12 cellular contexts compared by ENCODE assay signal in genomic region chr17:41520821-41521521, GRCh38. TPM values are rescaled to one million over a fixed set of nuclear protein-coding genes. Genes with fewer than 3 reads are reported as not detected.
DNase-seq lines count a peak whose midpoint lies in the region; ATAC-seq and TF ChIP-seq lines count a peak whose summit lies in the region.
"Had no signal": no experiment of that assay in that cellular context is flagged by ENCODE, and none has a peak within 500 bp of the region (broad histone marks: within the 10 kb centered on the region; RNA-seq: fewer than 3 reads in every experiment).

No MANE protein-coding gene starts in this region.

- in situ Hi-C loops in Caki2 (cut with HindIII; ENCODE audit: low pct_unique_long_range_greater_than_20kb, low sequenced_read_pairs), result no loop called here
- in situ Hi-C loops in KBM-7 (cut with MboI; ENCODE audit: low pct_unique_long_range_greater_than_20kb, low sequenced_read_pairs), result loop anchor here (25.0 kb wide), 1 partner anchor 609 kb away; no protein-coding TSS in a partner anchor

- H3K27me3 ChIP-seq in SJCRH30, result no peaks in the 10 kb centered on the region
- H3K27me3 ChIP-seq in left lung, result peaks cover 0 to 33% of the 10 kb centered on the region in 2 donors
- H3K27me3 ChIP-seq in dorsolateral prefrontal cortex, result peaks cover 0 to 17% (median 0%) of the 10 kb centered on the region in 45 donors

- H3K4me1 ChIP-seq in SJCRH30 (no peaks in the 10 kb centered on the region; the same call in 1 of the 2 replicates), left lung (peaks cover 0 to 16% of the 10 kb centered on the region in 2 donors)

- no peaks in the 10 kb centered on the region for H3K9me3 ChIP-seq in SJCRH30 (replicated peaks)
- no peaks in the 10 kb centered on the region for H3K9me3 ChIP-seq in left lung

- H3K36me3 ChIP-seq in SJCRH30, result no peaks in the 10 kb centered on the region
- H3K36me3 ChIP-seq in left lung, result peaks cover 0 to 10% of the 10 kb centered on the region in 2 donors

- H3K4me3 ChIP-seq in SJCRH30 (no peak overlapping the region), left lung (no peak overlapping the region), dorsolateral prefrontal cortex (no peak overlapping the region)
- H3K4me3 ChIP-seq: GM12878 had no signal

- intact Hi-C loops in left lung (cut with DNase I), result no loop called here
- intact Hi-C loops in dorsolateral prefrontal cortex (cut with DNase I), result no loop called here

- H3K27ac ChIP-seq in SJCRH30 (no peak overlapping the region), left lung (peak overlapping the region; percentile 15 to 47), dorsolateral prefrontal cortex (no peak overlapping the region)

- no peak for TF ChIP-seq CTCF in left lung (IDR thresholded peaks at IDR 0.05)
- no peak for TF ChIP-seq CTCF in dorsolateral prefrontal cortex (IDR thresholded peaks at IDR 0.05 in 54 of 56, conservative IDR thresholded peaks at IDR 0.05 in 2 of 56; ENCODE audit: low read depth in 1 of 56, partially characterized antibody in 56 of 56)

- ATAC-seq in left lung, result no peak
- no peak for ATAC-seq in GM18873 (IDR thresholded peaks at IDR 0.05; ENCODE audit: low FRiP score, unreplicated experiment)
- ATAC-seq: GM12878; stimulated activated naive CD8-positive, alpha-beta T cell treated with anti-CD3 and anti-CD28 coated beads, Interleukin-15, amount 100 ng/mL, for 72 hours had no signal

- DNase-seq in Caki2 (ENCODE audit: low read depth) (peak; percentile 85), NCI-H1092 treated with DMSO at 0.1 percent for 48 hours (lab: John Stamatoyannopoulos, UW) (peak; percentile 56), SJCRH30 (peak; percentile 19 to 27), left lung (no peak), KBM-7 (no peak), dorsolateral prefrontal cortex (no peak)
- no peak for DNase-seq in activated naive CD4-positive, alpha-beta T cell treated with Interleukin-2 at 50 U/mL for 16 hours
- DNase-seq: activated CD4-positive, alpha-beta T cell treated with anti-CD3 and anti-CD28 coated beads, Interleukin-2, amount 10 ng/mL, durations not matched to agents 7 days and 5 days; stimulated activated naive CD8-positive, alpha-beta T cell treated with anti-CD3 and anti-CD28 coated beads, Interleukin-15, amount 100 ng/mL, for 72 hours had no signal

RNA-seq across cellular contexts. Expression of gene KRT15, which starts 2.3 kb away (rescaled TPM):
- total RNA-seq in Caki2 (2014; rRNA removed; shearing (Covaris generic); ENCODE audit: low replicate concordance), result 3.6 and 14.2 TPM in 2 replicates
- 0.08 TPM in 1 of 2 replicates, not detected in the other for total RNA-seq in SJCRH30 (2014; rRNA removed; shearing (Covaris generic))
- 10 to 100 TPM; 23.8 to 27.8 TPM for total RNA-seq in left lung
- total RNA-seq in dorsolateral prefrontal cortex, result 1 to 10 TPM in 4 of 120 experiments, under 1 TPM in 10, not detected in 106; 0.09 to 1.3 (median 0.78) TPM
- total RNA-seq: activated CD4-positive, alpha-beta T cell treated with anti-CD3 and anti-CD28 coated beads, Interleukin-2, amount 10 ng/mL, durations not matched to agents 7 days and 5 days; neural crest cell had no signal

RNA-seq across cellular contexts. Expression of gene KRT19, which starts 7.1 kb away (rescaled TPM):
- 682 and 694 TPM in 2 replicates for total RNA-seq in Caki2 (2014; rRNA removed; shearing (Covaris generic); ENCODE audit: low replicate concordance)
- total RNA-seq in SJCRH30 (2014; rRNA removed; shearing (Covaris generic)), result 0.25 TPM in 1 of 2 replicates, not detected in the other
- total RNA-seq in left lung (1,000 to 10,000 TPM in 1 of 2 donors, 100 to 1,000 TPM in 1; 692 to 1,142 TPM), dorsolateral prefrontal cortex (10 to 100 TPM in 1 of 120 experiments, 1 to 10 TPM in 78, under 1 TPM in 26, not detected in 15; 0.34 to 13.9 (median 1.5) TPM)
- total RNA-seq: activated CD4-positive, alpha-beta T cell treated with anti-CD3 and anti-CD28 coated beads, Interleukin-2, amount 10 ng/mL, durations not matched to agents 7 days and 5 days had no signal

RNA-seq across cellular contexts. Expression of gene KRT13, which starts 15.6 kb away (rescaled TPM):
- total RNA-seq in Caki2 (2014; rRNA removed; shearing (Covaris generic); ENCODE audit: low replicate concordance), result 0.78 TPM in 1 of 2 replicates, not detected in the other
- 0.30 TPM in 1 of 2 replicates, not detected in the other for total RNA-seq in SJCRH30 (2014; rRNA removed; shearing (Covaris generic))
- total RNA-seq in left lung (10 to 100 TPM; 10.8 to 29.1 TPM), dorsolateral prefrontal cortex (1 to 10 TPM in 2 of 120 experiments, under 1 TPM in 1, not detected in 117; 0.70 to 1.8 (median 1.2) TPM)
- total RNA-seq: activated CD4-positive, alpha-beta T cell treated with anti-CD3 and anti-CD28 coated beads, Interleukin-2, amount 10 ng/mL, durations not matched to agents 7 days and 5 days; GM12878; neural crest cell had no signal

RNA-seq across cellular contexts. Expression of gene KRT36, which starts 31.3 kb away (rescaled TPM):
- total RNA-seq in Caki2 (2014; rRNA removed; shearing (Covaris generic); ENCODE audit: low replicate concordance), result not detected in 2 replicates
- total RNA-seq in SJCRH30 (2014; rRNA removed; shearing (Covaris generic)), result not detected in 2 replicates
- total RNA-seq in left lung, result not detected
- not detected for total RNA-seq in dorsolateral prefrontal cortex
- total RNA-seq: activated CD4-positive, alpha-beta T cell treated with anti-CD3 and anti-CD28 coated beads, Interleukin-2, amount 10 ng/mL, durations not matched to agents 7 days and 5 days; GM12878; neural crest cell had no signal

RNA-seq across cellular contexts. Expression of gene KRT35, which starts 40.0 kb away (rescaled TPM):
- total RNA-seq in Caki2 (2014; rRNA removed; shearing (Covaris generic); ENCODE audit: low replicate concordance), result not detected in 2 replicates
- total RNA-seq in SJCRH30 (2014; rRNA removed; shearing (Covaris generic)), result not detected in 2 replicates
- total RNA-seq in left lung, result not detected
- total RNA-seq in dorsolateral prefrontal cortex, result not detected
- total RNA-seq: activated CD4-positive, alpha-beta T cell treated with anti-CD3 and anti-CD28 coated beads, Interleukin-2, amount 10 ng/mL, durations not matched to agents 7 days and 5 days; GM12878; neural crest cell had no signal

Comparison
In these comparisons a context has a peak if more than half of its experiments do, and no peak if none do; other contexts are left out.
1. DNase-seq: peak in Caki2 (single experiment), NCI-H1092 treated with DMSO at 0.1 percent for 48 hours (single experiment) and SJCRH30 (2 of 2); none in left lung (0 of 2), KBM-7 (single experiment), dorsolateral prefrontal cortex (0 of 10) and activated naive CD4-positive, alpha-beta T cell treated with Interleukin-2 at 50 U/mL for 16 hours (single experiment).
2. H3K27ac ChIP-seq: peak in left lung (2 of 2); none in SJCRH30 (single experiment) and dorsolateral prefrontal cortex (0 of 59).
3. RNA of gene KRT19, which starts 7.1 kb away (total RNA-seq): 692 to 1,142 TPM in left lung and 682 to 694 TPM in Caki2; 0.34 to 13.9 TPM in dorsolateral prefrontal cortex and 0.25 TPM in SJCRH30; every median in the first group is over 10 times any median in the second.